ENCODE assay signal across 8 cellular contexts in genomic region chr14:103520657-103521437, GRCh38. TPM values are rescaled to one million over a fixed set of nuclear protein-coding genes. Genes with fewer than 3 reads are reported as not detected.
A peak's percentile ranks its signal among the peaks of the same experiment; 100 is the strongest.
DNase-seq lines count a peak whose midpoint lies in the region; ATAC-seq and TF ChIP-seq lines count a peak whose summit lies in the region.

No MANE protein-coding gene starts in this region.

- H3K9me3 ChIP-seq in esophagus muscularis mucosa, result no peaks in the 10 kb centered on the region

- peaks cover 11% of the 10 kb centered on the region for H3K4me1 Mint-ChIP-seq in activated T-cell treated with anti-CD3 and anti-CD28 coated beads, Interleukin-2, amount 50 U/mL, for 24 hours (ENCODE audit: low read depth)

- peaks cover 0 to 9% (median 4%) of the 10 kb centered on the region in 4 donors for H3K27me3 ChIP-seq in esophagus muscularis mucosa

- H3K9me3 Mint-ChIP-seq in activated T-cell treated with anti-CD3 and anti-CD28 coated beads, Interleukin-2, amount 50 U/mL, for 24 hours, result no peaks in the 10 kb centered on the region

- H3K27ac Mint-ChIP-seq in activated T-cell treated with anti-CD3 and anti-CD28 coated beads, Interleukin-2, amount 50 U/mL, for 24 hours, result no peak overlapping the region

- ATAC-seq in HG03159 (IDR thresholded peaks at IDR 0.05; ENCODE audit: unreplicated experiment) (peak; percentile 40), GM19455 (IDR thresholded peaks at IDR 0.05; ENCODE audit: unreplicated experiment) (no peak)
- ATAC-seq in stimulated activated naive CD8-positive, alpha-beta T cell treated with anti-CD3 and anti-CD28 coated beads, Interleukin-15, Interleukin-2, amounts not matched to agents 100 U/mL and 50 U/mL, for 24 hours, result peak; percentile 42

- intact Hi-C loops in esophagus muscularis mucosa (cut with DNase I), result no loop called here

- peaks cover 26% of the 10 kb centered on the region for H3K27me3 Mint-ChIP-seq in activated T-cell treated with anti-CD3 and anti-CD28 coated beads, Interleukin-2, amount 50 U/mL, for 24 hours

- 0% methylated on average over 7 of the region's 66 CpGs for WGBS in esophagus muscularis mucosa

- peak overlapping the region; percentile 80 to 91 (median 85) for H3K4me3 ChIP-seq in esophagus muscularis mucosa

- peak overlapping the region; percentile 47 for H3K4me3 Mint-ChIP-seq in activated T-cell treated with anti-CD3 and anti-CD28 coated beads, Interleukin-2, amount 50 U/mL, for 24 hours

- peaks cover 3 to 19% (median 12%) of the 10 kb centered on the region in 4 donors for H3K36me3 ChIP-seq in esophagus muscularis mucosa

- peak; percentile 91 for DNase-seq in D341Med (ENCODE audit: low spot score)
- peak; percentile 64 for DNase-seq in NOMO-1 treated with dmso at 0.1 percent for 144 hours (lab: John Stamatoyannopoulos, UW; ENCODE audit: unreplicated experiment)
- peak; percentile 72 for DNase-seq in activated T-cell treated with anti-CD3 and anti-CD28 coated beads, Interleukin-2, amount 50 U/mL, for 24 hours
- DNase-seq in esophagus muscularis mucosa (ENCODE audit: extremely low spot score), result no peak
- DNase-seq in myocyte (ENCODE audit: low read depth), result peak; percentile 78
- peak; percentile 68 for DNase-seq in stimulated activated naive CD8-positive, alpha-beta T cell treated with anti-CD3 and anti-CD28 coated beads, Interleukin-15, Interleukin-2, amounts not matched to agents 100 U/mL and 50 U/mL, for 24 hours

- peaks cover 53 to 76% (median 64%) of the 10 kb centered on the region in 4 donors for H3K4me1 ChIP-seq in esophagus muscularis mucosa

- TF ChIP-seq EP300 in esophagus muscularis mucosa (IDR thresholded peaks at IDR 0.05), result no peak

- TF ChIP-seq CTCF in esophagus muscularis mucosa (IDR thresholded peaks at IDR 0.05), result peak; percentile 60 to 65 (median 63)

- no peak for TF ChIP-seq POLR2A in esophagus muscularis mucosa (IDR thresholded peaks at IDR 0.05; ENCODE audit: low read depth)

- H3K36me3 Mint-ChIP-seq in activated T-cell treated with anti-CD3 and anti-CD28 coated beads, Interleukin-2, amount 50 U/mL, for 24 hours (ENCODE audit: low read depth), result no peaks in the 10 kb centered on the region

- peak overlapping the region; percentile 96 to 98 (median 97) for H3K27ac ChIP-seq in esophagus muscularis mucosa (replicated peaks in 1 of 4)

RNA-seq across cellular contexts. Expression of gene CKB, which starts 1.8 kb away (rescaled TPM):
- total RNA-seq in esophagus muscularis mucosa, result 1,000 to 10,000 TPM in 3 of 4 donors, 100 to 1,000 TPM in 1; 917 to 1,843 (median 1,284) TPM
- 1,659 and 1,729 TPM in 2 replicates for total RNA-seq in myocyte
- polyA plus RNA-seq in myocyte (2012), result 486 TPM

RNA-seq across cellular contexts. Expression of gene TRMT61A, which starts 8.1 kb away (rescaled TPM):
- total RNA-seq in esophagus muscularis mucosa (10 to 100 TPM; 28.7 to 50.0 (median 35.2) TPM), myocyte (14.4 and 18.5 TPM in 2 replicates)
- polyA plus RNA-seq in myocyte (2012), result 14.1 TPM

RNA-seq across cellular contexts. Expression of gene BAG5, which starts 41.6 kb away (rescaled TPM):
- total RNA-seq in esophagus muscularis mucosa (10 to 100 TPM; 27.4 to 34.7 (median 28.3) TPM), myocyte (31.1 and 31.2 TPM in 2 replicates)
- polyA plus RNA-seq in myocyte (2012), result 14.9 TPM

RNA-seq across cellular contexts. Expression of gene COA8, which starts 41.9 kb away (rescaled TPM):
- 10 to 100 TPM; 26.8 to 46.1 (median 37.6) TPM for total RNA-seq in esophagus muscularis mucosa
- total RNA-seq in myocyte, result 66.5 and 69.4 TPM in 2 replicates
- polyA plus RNA-seq in myocyte (2012), result 57.4 TPM
